In genomic region chr11:62922653-62923371, GRCh38 we compare ENCODE assay signal across 8 cellular contexts.
A peak's percentile ranks its signal among the peaks of the same experiment; 100 is the strongest.
DNase-seq lines count a peak whose midpoint lies in the region; ATAC-seq, FAIRE-seq and TF ChIP-seq lines count a peak whose summit lies in the region.

No MANE protein-coding gene starts in this region.

- peaks cover 9% of the 10 kb centered on the region for H3K36me3 Mint-ChIP-seq in central memory CD8-positive, alpha-beta T cell (ENCODE audit: insufficient read depth)

- no peak overlapping the region for H3K27ac Mint-ChIP-seq in central memory CD8-positive, alpha-beta T cell (ENCODE audit: low read depth)

- ATAC-seq in central memory CD8-positive, alpha-beta T cell (replicated peaks; ENCODE audit: extremely low read depth, poor library complexity, severe bottlenecking): peak; percentile 44
- ATAC-seq in GM21717 (IDR thresholded peaks at IDR 0.05; ENCODE audit: unreplicated experiment): no peak

- peak overlapping the region; percentile 66 for H3K4me3 Mint-ChIP-seq in central memory CD8-positive, alpha-beta T cell

- intact Hi-C loops in posterior cingulate gyrus (cut with DNase I): no loop called here

- TF ChIP-seq CTCF in D721Med (IDR thresholded peaks at IDR 0.05; ENCODE audit: insufficient read depth, missing control alignments): peak; percentile 1

- peaks cover 18% of the 10 kb centered on the region for H3K4me1 Mint-ChIP-seq in central memory CD8-positive, alpha-beta T cell

- FAIRE-seq in D721Med (lab: Jason Lieb, UNC): no peak

- H3K27me3 Mint-ChIP-seq in central memory CD8-positive, alpha-beta T cell: peaks cover 86% of the 10 kb centered on the region

- DNase-seq in D721Med (ENCODE audit: insufficient read length, low spot score): no peak
- peak; percentile 16 for DNase-seq in NCI-H1105 treated with DMSO at 0.1 percent for 48 hours (lab: John Stamatoyannopoulos, UW)
- DNase-seq in central memory CD8-positive, alpha-beta T cell (ENCODE audit: low spot score in 2 of 2): no peak
- peak in 8 of 10 donors; percentile 60 to 96 (median 76) for DNase-seq in posterior cingulate gyrus
- no peak for DNase-seq in NCI-H2196 (lab: John Stamatoyannopoulos, UW; ENCODE audit: unreplicated experiment)
- no peak for DNase-seq in NCI-H1436 treated with DMSO at 0.1 percent for 48 hours (lab: John Stamatoyannopoulos, UW)
- DNase-seq in NOMO-1 treated with DMSO at 0.1 percent for 48 hours (lab: John Stamatoyannopoulos, UW; ENCODE audit: unreplicated experiment): no peak

- no peaks in the 10 kb centered on the region for H3K9me3 Mint-ChIP-seq in central memory CD8-positive, alpha-beta T cell

Comparison
In these comparisons a context has a peak if more than half of its experiments do, and no peak if none do; other contexts are left out.
1. DNase-seq: peak in NCI-H1105 treated with DMSO at 0.1 percent for 48 hours (single experiment) and posterior cingulate gyrus (8 of 10); none in D721Med (single experiment), central memory CD8-positive, alpha-beta T cell (0 of 2), NCI-H2196 (single experiment), NCI-H1436 treated with DMSO at 0.1 percent for 48 hours (single experiment) and NOMO-1 treated with DMSO at 0.1 percent for 48 hours (single experiment).